19 cellular contexts compared by ENCODE assay signal in the genomic region with DNA sequence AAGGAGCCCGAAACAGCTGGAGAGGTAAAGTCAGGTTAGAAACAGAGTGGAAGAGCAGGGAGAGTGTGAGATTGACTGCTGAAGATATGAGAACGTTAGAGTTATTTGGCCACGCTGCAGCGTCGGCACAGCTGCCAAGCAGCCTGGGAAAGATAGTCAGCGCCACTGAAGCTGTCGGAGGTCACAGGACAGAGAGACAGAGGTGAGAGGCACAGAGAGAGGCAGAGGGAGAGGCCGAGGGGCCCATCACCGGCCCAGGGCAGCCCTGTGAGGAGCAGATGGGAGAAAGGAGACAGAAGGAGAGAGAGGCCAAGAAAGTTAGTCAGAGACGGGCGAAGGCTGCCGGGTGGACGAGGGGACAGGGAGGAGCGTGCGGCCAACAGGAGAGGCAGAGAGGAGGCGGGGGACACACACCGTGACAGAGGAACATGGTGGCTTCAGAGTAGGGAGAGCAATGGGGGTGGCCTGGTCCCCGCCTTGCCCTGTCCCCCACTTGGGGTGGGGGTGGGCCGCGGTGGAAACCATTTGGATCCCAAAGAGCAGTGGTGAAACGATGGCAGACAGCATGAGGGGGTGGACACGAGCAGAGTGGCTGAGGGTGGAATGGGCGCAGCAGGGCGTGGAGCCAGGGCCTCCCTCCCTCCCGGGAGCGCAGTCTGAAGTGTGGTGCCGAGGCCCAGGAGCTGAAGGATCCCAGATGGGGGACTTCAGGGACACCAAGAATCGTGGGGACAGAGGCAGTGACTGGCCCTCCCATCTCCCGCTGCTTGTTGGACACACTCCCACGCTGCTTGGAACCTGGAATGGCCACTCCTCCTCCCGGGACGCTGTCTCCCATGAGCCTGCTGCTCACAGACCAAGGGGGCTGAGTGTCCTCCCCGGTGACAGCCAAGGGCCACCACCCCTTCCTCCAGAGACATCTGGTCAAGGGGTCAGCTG. TPM values are rescaled to one million over a fixed set of nuclear protein-coding genes. Genes with fewer than 3 reads are reported as not detected.
"Had no signal": no experiment of that assay in that cellular context is flagged by ENCODE, and none has a peak within 500 bp of the region (broad histone marks: within the 10 kb centered on the region; RNA-seq: fewer than 3 reads in every experiment).

No MANE protein-coding gene starts in this region.

- H3K27ac Mint-ChIP-seq: activated CD4-positive, alpha-beta memory T cell treated with anti-CD3 and anti-CD28 coated beads, Interleukin-2, amount 10 ng/mL, durations not matched to agents 7 days and 5 days; activated naive CD8-positive, alpha-beta T cell treated with anti-CD3 and anti-CD28 coated beads for 36 hours; activated T-cell treated with anti-CD3 and anti-CD28 coated beads, Interleukin-2, amount 50 U/mL, for 72 hours; stimulated activated memory B cell treated with anti-CD40 and anti-IgM and Interleukin-4, amounts not matched to agents 10 μg/mL and 1 μg/mL and 100 μg/mL, for 72 hours; T-helper 2 cell treated with Interferon-gamma antibody and Interleukin-4, amounts not matched to agents 5 μg/mL and 100 μg/mL, for 36 hours had no signal

- H3K27me3 ChIP-seq: dorsolateral prefrontal cortex, transverse colon had no signal

- H3K4me1 Mint-ChIP-seq: activated CD4-positive, alpha-beta memory T cell treated with anti-CD3 and anti-CD28 coated beads, Interleukin-2, amount 10 ng/mL, durations not matched to agents 7 days and 5 days; stimulated activated memory B cell treated with anti-CD40 and anti-IgM and Interleukin-4, amounts not matched to agents 10 μg/mL and 1 μg/mL and 100 μg/mL, for 72 hours had no signal

- H3K36me3 ChIP-seq: neutrophil, spleen, transverse colon had no signal

- H3K4me3 Mint-ChIP-seq: activated CD4-positive, alpha-beta memory T cell treated with anti-CD3 and anti-CD28 coated beads, Interleukin-2, amount 10 ng/mL, durations not matched to agents 7 days and 5 days; activated naive CD8-positive, alpha-beta T cell treated with anti-CD3 and anti-CD28 coated beads for 36 hours; activated T-cell treated with anti-CD3 and anti-CD28 coated beads, Interleukin-2, amount 50 U/mL, for 72 hours; stimulated activated memory B cell treated with anti-CD40 and anti-IgM and Interleukin-4, amounts not matched to agents 10 μg/mL and 1 μg/mL and 100 μg/mL, for 72 hours; T-helper 2 cell treated with Interferon-gamma antibody and Interleukin-4, amounts not matched to agents 5 μg/mL and 100 μg/mL, for 36 hours had no signal

- H3K4me3 ChIP-seq: dorsolateral prefrontal cortex, spleen, transverse colon had no signal

- H3K36me3 Mint-ChIP-seq: activated naive CD8-positive, alpha-beta T cell treated with anti-CD3 and anti-CD28 coated beads for 36 hours; stimulated activated memory B cell treated with anti-CD40 and anti-IgM and Interleukin-4, amounts not matched to agents 10 μg/mL and 1 μg/mL and 100 μg/mL, for 72 hours had no signal

- H3K9me3 ChIP-seq: neutrophil, spleen, transverse colon had no signal

- ATAC-seq: activated T-cell treated with anti-CD3 and anti-CD28 coated beads, Interleukin-2, amount 50 U/mL, for 72 hours; esophagus mucosa; sciatic nerve; stimulated activated memory B cell treated with anti-CD40 and anti-IgM and Interleukin-4, amounts not matched to agents 10 μg/mL and 1 μg/mL and 100 μg/mL, for 72 hours had no signal

- H3K4me1 ChIP-seq: spleen had no signal

- H3K9me3 Mint-ChIP-seq: activated CD4-positive, alpha-beta memory T cell treated with anti-CD3 and anti-CD28 coated beads, Interleukin-2, amount 10 ng/mL, durations not matched to agents 7 days and 5 days; activated naive CD8-positive, alpha-beta T cell treated with anti-CD3 and anti-CD28 coated beads for 36 hours; activated T-cell treated with anti-CD3 and anti-CD28 coated beads, Interleukin-2, amount 50 U/mL, for 72 hours; stimulated activated memory B cell treated with anti-CD40 and anti-IgM and Interleukin-4, amounts not matched to agents 10 μg/mL and 1 μg/mL and 100 μg/mL, for 72 hours; T-helper 2 cell treated with Interferon-gamma antibody and Interleukin-4, amounts not matched to agents 5 μg/mL and 100 μg/mL, for 36 hours had no signal

- H3K27ac ChIP-seq: neutrophil had no signal

- DNase-seq: activated CD4-positive, alpha-beta memory T cell treated with anti-CD3 and anti-CD28 coated beads, Interleukin-2, amount 10 ng/mL, durations not matched to agents 7 days and 5 days; activated CD4-positive, alpha-beta T cell treated with anti-CD3 and anti-CD28 coated beads for 1 hour; activated CD8-positive, alpha-beta memory T cell treated with anti-CD3 and anti-CD28 coated beads, Interleukin-2, amount 50 U/mL, for 4 hours; activated gamma-delta T cell treated with Interleukin-2 at 50 U/mL for 16 hours; activated naive CD8-positive, alpha-beta T cell treated with anti-CD3 and anti-CD28 coated beads for 36 hours; activated T-cell treated with anti-CD3 and anti-CD28 coated beads, Interleukin-2, amount 50 U/mL, for 72 hours; islet precursor cell; mesendoderm; spleen; stimulated activated CD4-positive, alpha-beta T cell treated with anti-CD3 and anti-CD28 coated beads, Interleukin-1b, Interleukin-23, amount 100 ng/mL, for 48 hours; SW 1271 had no signal

RNA-seq across cellular contexts. Expression of gene LRRC10B, which starts 26.6 kb away (rescaled TPM):
- total RNA-seq: activated naive CD8-positive, alpha-beta T cell treated with anti-CD3 and anti-CD28 coated beads for 36 hours; activated T-cell treated with anti-CD3 and anti-CD28 coated beads, Interleukin-2, amount 50 U/mL, for 72 hours; fibroblast of villous mesenchyme had no signal

RNA-seq across cellular contexts. Expression of gene SYT7, which starts 45.7 kb away (rescaled TPM):
- total RNA-seq: activated CD4-positive, alpha-beta memory T cell treated with anti-CD3 and anti-CD28 coated beads, Interleukin-2, amount 10 ng/mL, durations not matched to agents 7 days and 5 days; activated naive CD8-positive, alpha-beta T cell treated with anti-CD3 and anti-CD28 coated beads for 36 hours; activated T-cell treated with anti-CD3 and anti-CD28 coated beads, Interleukin-2, amount 50 U/mL, for 72 hours had no signal
